Comparison of ENCODE assay signal across 8 cellular contexts in genomic region chr4:37453004-37453360, GRCh38.
DNase-seq lines count a peak whose midpoint lies in the region; ATAC-seq and TF ChIP-seq lines count a peak whose summit lies in the region.

No MANE protein-coding gene starts in this region.

- H3K9me3 ChIP-seq in SK-N-SH (no peaks in the 10 kb centered on the region), spleen (no peaks in the 10 kb centered on the region)

- no peaks in the 10 kb centered on the region for H3K36me3 ChIP-seq in SK-N-SH (replicated peaks in 1 of 2; ENCODE audit: control insufficient read depth in 1 of 2, insufficient read depth in 2 of 2, low read length in 1 of 2)
- H3K36me3 ChIP-seq in spleen: no peaks in the 10 kb centered on the region

- no peak overlapping the region for H2AFZ ChIP-seq in SK-N-SH (ENCODE audit: low read depth)

- H3K4me1 ChIP-seq in SK-N-SH (ENCODE audit: control insufficient read depth in 1 of 2, insufficient read depth in 2 of 2, low read depth in 1 of 2, low read length in 1 of 2): peaks cover 0 to 6% of the 10 kb centered on the region in 2 experiments; a peak in 1 of 4 replicates
- H3K4me1 ChIP-seq in spleen: peaks cover 5 to 19% (median 15%) of the 10 kb centered on the region in 6 donors

- POLR2A ChIA-PET in SK-N-SH (lab: Yijun Ruan, JAX): no interaction called here

- H4K20me1 ChIP-seq in SK-N-SH (ENCODE audit: insufficient read depth): no peaks in the 10 kb centered on the region

- peak; percentile 24 for DNase-seq in NCI-H1092 (lab: John Stamatoyannopoulos, UW)
- DNase-seq in SK-N-SH: peak; percentile 47
- DNase-seq in cardiac fibroblast (ENCODE audit: low read depth in 2 of 2): peak; percentile 74 to 82
- DNase-seq in iris pigment epithelial cell (ENCODE audit: low read depth): peak; percentile 67
- DNase-seq in spleen: no peak
- DNase-seq in activated CD4-positive, CD25-positive, alpha-beta regulatory T cell treated with anti-CD3 and anti-CD28 coated beads, Interleukin-2, amount 50 U/mL, for 72 hours: no peak

- TF ChIP-seq POLR2A in spleen (IDR thresholded peaks at IDR 0.05): no peak

- H3K9me2 ChIP-seq in SK-N-SH: no peaks in the 10 kb centered on the region

- CTCF ChIA-PET in SK-N-SH (lab: Yijun Ruan, JAX): interaction anchor here (0.7 to 3.1 kb wide), 10 partner anchors 8 to 570 kb away, joined by 3 to 31 read pairs (median 4); no protein-coding TSS in a partner anchor

- ATAC-seq in HG02571 (IDR thresholded peaks at IDR 0.05; ENCODE audit: unreplicated experiment): peak; percentile 67

- no peak for TF ChIP-seq EP300 in SK-N-SH (IDR thresholded peaks at IDR 0.05; ENCODE audit: borderline replicate concordance in 1 of 2, low read depth in 1 of 2, low read length in 1 of 2)

- no peak overlapping the region for H3K27ac ChIP-seq in SK-N-SH (ENCODE audit: low read depth in 2 of 2, low read length in 1 of 2)
- no peak overlapping the region for H3K27ac ChIP-seq in spleen

- intact Hi-C loops in spleen (cut with DNase I; ENCODE audit: low total_unique reads): no loop called here

- H3K4me3 ChIP-seq in SK-N-SH (ENCODE audit: low read depth in 2 of 2, low read length in 1 of 2) (peak overlapping the region in 1 of 2 experiments; percentile 59; a peak in 2 of 4 replicates), cardiac fibroblast (replicated peaks in 1 of 2; ENCODE audit: low read depth in 2 of 2, low read length in 2 of 2) (no peak overlapping the region), spleen (peak overlapping the region; percentile 26 to 75 (median 50))

- WGBS in SK-N-SH (ENCODE audit: low lambda C conversion rate): 0% methylated on average over 3 of the region's 4 CpGs
- WGBS in spleen, 5 donors: 1 to 4% (median 2%) methylated on average over 4 of the region's 4 CpGs

- no peaks in the 10 kb centered on the region for H3K79me2 ChIP-seq in SK-N-SH (ENCODE audit: insufficient read depth)

- TF ChIP-seq RAD21 in SK-N-SH (IDR thresholded peaks at IDR 0.05; ENCODE audit: low read length): peak; percentile 72

- H3K9ac ChIP-seq in SK-N-SH: no peak overlapping the region

- H3K27me3 ChIP-seq in SK-N-SH (ENCODE audit: insufficient read depth) (peaks cover 31% of the 10 kb centered on the region; the same call in 1 of the 2 replicates), spleen (replicated peaks in 1 of 7) (peaks cover 4 to 77% (median 46%) of the 10 kb centered on the region in 7 donors)

- H3K4me2 ChIP-seq in SK-N-SH: peak overlapping the region; percentile 78

- TF ChIP-seq CTCF in GM12872 (IDR thresholded peaks at IDR 0.05; ENCODE audit: insufficient read depth, low read depth, low read length): peak; percentile 61
- peak; percentile 68 for TF ChIP-seq CTCF in SK-N-SH (IDR thresholded peaks at IDR 0.05)
- peak; percentile 66 for TF ChIP-seq CTCF in cardiac fibroblast (IDR thresholded peaks at IDR 0.05; ENCODE audit: low read depth, low read length)
- peak in 7 of 11 experiments; percentile 6 to 28 (median 25) for TF ChIP-seq CTCF in spleen (IDR thresholded peaks at IDR 0.05 in 8 of 11, conservative IDR thresholded peaks at IDR 0.05 in 3 of 11)

- no peaks in the 10 kb centered on the region for H3F3A ChIP-seq in SK-N-SH (replicated peaks; ENCODE audit: insufficient read depth)

TF ChIP-seq in SK-N-SH, 30 proteins besides CTCF, POLR2A, EP300 and RAD21:
- no peak for TF ChIP-seq MEF2A (IDR thresholded peaks at IDR 0.05; ENCODE audit: borderline replicate concordance, low read depth)
- no peak for TF ChIP-seq REST (IDR thresholded peaks at IDR 0.05; ENCODE audit: low read depth, low read length)
- peak; percentile 36; the same call in 1 of the 2 replicates for TF ChIP-seq SMC3 (IDR thresholded peaks at IDR 0.05; ENCODE audit: low read depth, low read length)
TF ChIP-seq in SK-N-SH: peak in this region for 1.

Comparison
In these comparisons a context has a peak if more than half of its experiments do, and no peak if none do; other contexts are left out.
1. DNase-seq: peak in NCI-H1092 (single experiment), SK-N-SH (single experiment), cardiac fibroblast (2 of 2) and iris pigment epithelial cell (single experiment); none in spleen (single experiment) and activated CD4-positive, CD25-positive, alpha-beta regulatory T cell treated with anti-CD3 and anti-CD28 coated beads, Interleukin-2, amount 50 U/mL, for 72 hours (single experiment).
2. H3K4me3 ChIP-seq: peak in spleen (8 of 8); none in cardiac fibroblast (0 of 2).
3. Peak in every context shown above with its lines, with median percentiles within 50 percentile points of each other: CTCF ChIP-seq.